In genomic region chr5:4018968-4019766, GRCh38 we compare ENCODE assay signal across 24 cellular contexts.
A peak's percentile ranks its signal among the peaks of the same experiment; 100 is the strongest.
DNase-seq lines count a peak whose midpoint lies in the region; ATAC-seq, FAIRE-seq and TF ChIP-seq lines count a peak whose summit lies in the region.
"Had no signal": no experiment of that assay in that cellular context is flagged by ENCODE, and none has a peak within 500 bp of the region (broad histone marks: within the 10 kb centered on the region; RNA-seq: fewer than 3 reads in every experiment).

No MANE protein-coding gene starts in this region.

- H3K9me3 ChIP-seq in H1 (ENCODE audit: insufficient read depth in 2 of 2, low read depth in 1 of 2, low read length in 1 of 2) (no peaks in the 10 kb centered on the region), right cardiac atrium (ENCODE audit: control insufficient read depth, low read length) (no peaks in the 10 kb centered on the region), suprapubic skin (no peaks in the 10 kb centered on the region)
- H3K9me3 ChIP-seq: Caco-2 had no signal

- H3K27me3 Mint-ChIP-seq in HFFc6 (ENCODE audit: insufficient read depth): 0 out of 2 replicates have a peak, but pooled peaks cover 2% of the 10 kb centered on the region
- H3K27me3 Mint-ChIP-seq: activated CD4-positive, alpha-beta memory T cell treated with anti-CD3 and anti-CD28 coated beads, Interleukin-2, amount 10 ng/mL, durations not matched to agents 7 days and 5 days; activated naive CD4-positive, alpha-beta T cell treated with anti-CD3 and anti-CD28 coated beads, Interleukin-2, amount 10 ng/mL, durations not matched to agents 7 days and 5 days; stimulated activated memory B cell treated with anti-CD40 and anti-IgM and Interleukin-4, amounts not matched to agents 10 μg/mL and 1 μg/mL and 100 μg/mL, for 72 hours; T-helper 17 cell had no signal

- no peak for TF ChIP-seq RAD21 in H1 (IDR thresholded peaks at IDR 0.05 in 1 of 2, conservative IDR thresholded peaks at IDR 0.05 in 1 of 2; ENCODE audit: low read depth in 2 of 2, low read length in 2 of 2)

- H2BK120ac ChIP-seq in H1 (replicated peaks; ENCODE audit: low read depth, low read length): peak overlapping the region; percentile 13

- no peaks in the 10 kb centered on the region for H3K23me2 ChIP-seq in H1 (ENCODE audit: low read depth, low read length)

- H3K27me3 ChIP-seq in H1 (replicated peaks in 1 of 4; ENCODE audit: control insufficient read depth in 3 of 4, extremely low read depth in 1 of 4, insufficient read depth in 3 of 4, low read length in 3 of 4): no peaks in the 10 kb centered on the region
- H3K27me3 ChIP-seq in right cardiac atrium (ENCODE audit: control insufficient read depth, insufficient read depth): no peaks in the 10 kb centered on the region
- H3K27me3 ChIP-seq in suprapubic skin: no peaks in the 10 kb centered on the region

- no peak overlapping the region for H3K27ac ChIP-seq in H1 (ENCODE audit: low read depth, low read length)
- no peak overlapping the region for H3K27ac ChIP-seq in right cardiac atrium (ENCODE audit: low read length)
- H3K27ac ChIP-seq in suprapubic skin: peak overlapping the region; percentile 72

- H2BK12ac ChIP-seq in H1 (ENCODE audit: low read depth, low read length): 0 out of 2 replicates have a peak overlapping the region, but pooled peaks have one; percentile 77

- 92% methylated on average over 9 of the region's 9 CpGs; no CpG with 5 or more reads in 1 of the 2 experiments for WGBS in H1 (ENCODE audit: extremely low coverage in 1 of 2, insufficient coverage in 1 of 2, insufficient read length in 1 of 2, insufficient replicate concordance in 2 of 2, low coverage in 1 of 2, low lambda C conversion rate in 2 of 2, missing lambda C conversion rate in 1 of 2), 2 experiments
- 73% methylated on average over 9 of the region's 9 CpGs for WGBS in right cardiac atrium
- WGBS in suprapubic skin: 40% methylated on average over 9 of the region's 9 CpGs

- H3K4me3 ChIP-seq in H1 (ENCODE audit: extremely low read depth in 1 of 4, insufficient read depth in 2 of 4, low read depth in 3 of 4, low read length in 4 of 4): no peak overlapping the region
- no peak overlapping the region for H3K4me3 ChIP-seq in right cardiac atrium (ENCODE audit: low read length)
- H3K4me3 ChIP-seq in suprapubic skin: no peak overlapping the region

- peak overlapping the region; percentile 84; the same call in 1 of the 2 replicates for H2BK5ac ChIP-seq in H1 (ENCODE audit: low read depth, low read length)

- H3K27ac Mint-ChIP-seq in HFFc6: peak overlapping the region; percentile 30; the same call in 1 of the 2 replicates
- H3K27ac Mint-ChIP-seq: activated CD4-positive, alpha-beta memory T cell treated with anti-CD3 and anti-CD28 coated beads, Interleukin-2, amount 10 ng/mL, durations not matched to agents 7 days and 5 days; activated naive CD4-positive, alpha-beta T cell treated with anti-CD3 and anti-CD28 coated beads, Interleukin-2, amount 10 ng/mL, durations not matched to agents 7 days and 5 days; stimulated activated memory B cell treated with anti-CD40 and anti-IgM and Interleukin-4, amounts not matched to agents 10 μg/mL and 1 μg/mL and 100 μg/mL, for 72 hours; T-helper 17 cell had no signal

- no peak overlapping the region for H2BK15ac ChIP-seq in H1 (ENCODE audit: low read length)

- no peaks in the 10 kb centered on the region for H4K20me1 ChIP-seq in H1 (replicated peaks in 1 of 2; ENCODE audit: control insufficient read depth in 1 of 2, insufficient read depth in 2 of 2, low read length in 2 of 2)

- H2AK5ac ChIP-seq in H1 (ENCODE audit: low read depth, low read length): no peak overlapping the region

- H3K4me2 ChIP-seq in H1 (ENCODE audit: insufficient read depth in 1 of 2, low read depth in 2 of 2, low read length in 2 of 2): no peak overlapping the region

- H3K4ac ChIP-seq in H1 (replicated peaks; ENCODE audit: insufficient read length, low read depth, low read length): no peak overlapping the region

- peak overlapping the region; percentile 70 for H4K91ac ChIP-seq in H1 (replicated peaks; ENCODE audit: insufficient read length, low read length)

- H3K23ac ChIP-seq in H1 (ENCODE audit: insufficient read length): no peak overlapping the region

- H3K36me3 ChIP-seq in H1 (ENCODE audit: control insufficient read depth in 2 of 4, insufficient read depth in 4 of 4, low read length in 3 of 4): no peaks in the 10 kb centered on the region
- H3K36me3 ChIP-seq in suprapubic skin: no peaks in the 10 kb centered on the region

- no peak overlapping the region; the same call in 1 of the 2 replicates for H3K18ac ChIP-seq in H1 (ENCODE audit: extremely low read depth, low read length)

- no peaks in the 10 kb centered on the region for H3K79me1 ChIP-seq in H1 (ENCODE audit: low read depth, low read length)

- H3K9ac ChIP-seq in H1 (replicated peaks in 1 of 4; ENCODE audit: extremely low read depth in 1 of 4, low read depth in 3 of 4, low read length in 3 of 4): no peak overlapping the region

- POLR2A ChIA-PET in H1 (lab: Charles Lee; ENCODE audit: partially characterized antibody): interaction anchor here (0.6 kb wide), 1 partner anchor 201 kb away, joined by 3 read pairs; no protein-coding TSS in a partner anchor

- no peak overlapping the region for H2BK20ac ChIP-seq in H1 (ENCODE audit: low read length)

- no peak overlapping the region for H4K8ac ChIP-seq in H1 (ENCODE audit: extremely low read depth, insufficient read depth, low read length)

- TF ChIP-seq EP300 in H1 (IDR thresholded peaks at IDR 0.05; ENCODE audit: borderline replicate concordance in 1 of 2, low read depth in 2 of 2, low read length in 2 of 2) (no peak), suprapubic skin (IDR thresholded peaks at IDR 0.05) (no peak)

- peaks cover 52% of the 10 kb centered on the region for H3K9me3 Mint-ChIP-seq in HFFc6

- H3K4me1 Mint-ChIP-seq in HFFc6 (ENCODE audit: low read depth): no peaks in the 10 kb centered on the region
- H3K4me1 Mint-ChIP-seq: activated CD4-positive, alpha-beta memory T cell treated with anti-CD3 and anti-CD28 coated beads, Interleukin-2, amount 10 ng/mL, durations not matched to agents 7 days and 5 days; activated naive CD4-positive, alpha-beta T cell treated with anti-CD3 and anti-CD28 coated beads, Interleukin-2, amount 10 ng/mL, durations not matched to agents 7 days and 5 days; stimulated activated memory B cell treated with anti-CD40 and anti-IgM and Interleukin-4, amounts not matched to agents 10 μg/mL and 1 μg/mL and 100 μg/mL, for 72 hours; T-helper 17 cell had no signal

- DNase-seq in HFFc6 (no peak), H1 (ENCODE audit: low read depth in 1 of 2, low spot score in 2 of 2) (no peak), right cardiac atrium (no peak), suprapubic skin (ENCODE audit: low spot score in 2 of 2) (no peak), CD1c-positive myeloid dendritic cell (ENCODE audit: extremely low spot score) (no peak), LoVo (ENCODE audit: low spot score) (no peak)
- DNase-seq: activated CD4-positive, alpha-beta memory T cell treated with anti-CD3 and anti-CD28 coated beads, Interleukin-2, amount 10 ng/mL, durations not matched to agents 7 days and 5 days; activated naive CD4-positive, alpha-beta T cell treated with anti-CD3 and anti-CD28 coated beads, Interleukin-2, amount 10 ng/mL, durations not matched to agents 7 days and 5 days; activated T-cell treated with anti-CD3 and anti-CD28 coated beads, Interleukin-2, amount 50 U/mL, for 1 hour; Caco-2; dermis blood vessel endothelial cell; EL; erythroblast; Karpas-422; kidney; midbrain; NCI-H1105; NCI-H2171; NCI-H69; OCI-M1; T-helper 17 cell had no signal

- H3K56ac ChIP-seq in H1 (replicated peaks; ENCODE audit: insufficient read length, low read depth, low read length): no peak overlapping the region

- ATAC-seq in right cardiac atrium: peak; percentile 68 to 75
- ATAC-seq in GM21723 (IDR thresholded peaks at IDR 0.05; ENCODE audit: unreplicated experiment): no peak
- ATAC-seq: stimulated activated memory B cell treated with anti-CD40 and anti-IgM and Interleukin-4, amounts not matched to agents 10 μg/mL and 1 μg/mL and 100 μg/mL, for 72 hours; T-helper 17 cell had no signal

- H3K79me2 ChIP-seq in H1 (ENCODE audit: control insufficient read depth in 1 of 2, insufficient read depth in 2 of 2, low read length in 2 of 2): no peaks in the 10 kb centered on the region

- no peak for FAIRE-seq in H1 (lab: Jason Lieb, UNC)
- FAIRE-seq: HTR-8/SVneo, kidney had no signal

- no peaks in the 10 kb centered on the region for H3K36me3 Mint-ChIP-seq in HFFc6 (ENCODE audit: low read depth)
- H3K36me3 Mint-ChIP-seq: activated naive CD4-positive, alpha-beta T cell treated with anti-CD3 and anti-CD28 coated beads, Interleukin-2, amount 10 ng/mL, durations not matched to agents 7 days and 5 days; stimulated activated memory B cell treated with anti-CD40 and anti-IgM and Interleukin-4, amounts not matched to agents 10 μg/mL and 1 μg/mL and 100 μg/mL, for 72 hours had no signal

- TF ChIP-seq CTCF in HFFc6 (IDR thresholded peaks at IDR 0.05): no peak
- no peak for TF ChIP-seq CTCF in H1 (IDR thresholded peaks at IDR 0.05; ENCODE audit: control extremely low read depth in 1 of 3, insufficient read depth in 1 of 3, low read depth in 1 of 3, low read length in 3 of 3)
- TF ChIP-seq CTCF in suprapubic skin (IDR thresholded peaks at IDR 0.05): no peak

- H3K14ac ChIP-seq in H1 (ENCODE audit: insufficient read length): no peak overlapping the region

- no peak overlapping the region for H3K4me3 Mint-ChIP-seq in HFFc6
- H3K4me3 Mint-ChIP-seq: activated CD4-positive, alpha-beta memory T cell treated with anti-CD3 and anti-CD28 coated beads, Interleukin-2, amount 10 ng/mL, durations not matched to agents 7 days and 5 days; activated naive CD4-positive, alpha-beta T cell treated with anti-CD3 and anti-CD28 coated beads, Interleukin-2, amount 10 ng/mL, durations not matched to agents 7 days and 5 days; stimulated activated memory B cell treated with anti-CD40 and anti-IgM and Interleukin-4, amounts not matched to agents 10 μg/mL and 1 μg/mL and 100 μg/mL, for 72 hours; T-helper 17 cell had no signal

- H4K5ac ChIP-seq in H1 (ENCODE audit: insufficient read length, low read depth, low read length): no peak overlapping the region

- H3K4me1 ChIP-seq in H1 (replicated peaks in 1 of 4; ENCODE audit: control insufficient read depth in 3 of 4, insufficient read depth in 4 of 4, low read length in 3 of 4) (peaks cover 0 to 4% (median 0%) of the 10 kb centered on the region in 4 experiments; a peak in 1 of 7 replicates), right cardiac atrium (ENCODE audit: control insufficient read depth, insufficient read depth, low read length) (no peaks in the 10 kb centered on the region), suprapubic skin (peaks cover 10% of the 10 kb centered on the region)
- H3K4me1 ChIP-seq: Caco-2 had no signal

- CTCF ChIA-PET in H1 (lab: Charles Lee; ENCODE audit: partially characterized antibody): interaction anchor here (1.4 kb wide), 1 partner anchor 22 kb away, joined by 3 read pairs; no protein-coding TSS in a partner anchor

- peak overlapping the region; percentile 36; the same call in 1 of the 2 replicates for H2AFZ ChIP-seq in H1 (ENCODE audit: low read length)

- intact Hi-C loops in right cardiac atrium (cut with DNase I): no loop called here

- no peak for TF ChIP-seq POLR2A in H1 (IDR thresholded peaks at IDR 0.05; ENCODE audit: control extremely low read depth in 1 of 2, low read depth in 2 of 2, low read length in 2 of 2)
- no peak for TF ChIP-seq POLR2A in suprapubic skin (IDR thresholded peaks at IDR 0.05)

TF ChIP-seq in H1, 55 proteins besides CTCF, POLR2A, EP300 and RAD21 (continues in another document):
- no peak for TF ChIP-seq YY1 (IDR thresholded peaks at IDR 0.05; ENCODE audit: low read depth, low read length)
